In genomic region chr4:153227501-153227900, GRCh38 we compare ENCODE assay signal across 21 cellular contexts. TPM values are rescaled to one million over a fixed set of nuclear protein-coding genes. Genes with fewer than 3 reads are reported as not detected.
DNase-seq lines count a peak whose midpoint lies in the region; ATAC-seq, FAIRE-seq and TF ChIP-seq lines count a peak whose summit lies in the region.
"Had no signal": no experiment of that assay in that cellular context is flagged by ENCODE, and none has a peak within 500 bp of the region (broad histone marks: within the 10 kb centered on the region; RNA-seq: fewer than 3 reads in every experiment).

No MANE protein-coding gene starts in this region.

- no peak overlapping the region for H3K9ac ChIP-seq in neuronal stem cell (ENCODE audit: low read depth, low read length, poor library complexity)
- H3K9ac ChIP-seq: BLaER1 had no signal

- DNase-seq in D721Med (ENCODE audit: insufficient read length, low spot score): no peak
- peak; percentile 63 for DNase-seq in NCI-H82 (lab: John Stamatoyannopoulos, UW)
- DNase-seq in neuronal stem cell (ENCODE audit: low spot score): no peak
- DNase-seq in frontal cortex (ENCODE audit: low spot score in 2 of 2): no peak
- DNase-seq in germinal center (ENCODE audit: low spot score): no peak
- no peak for DNase-seq in activated CD8-positive, alpha-beta T cell treated with anti-CD3 and anti-CD28 coated beads, Interleukin-2, amount 10 ng/mL, durations not matched to agents 7 days and 5 days
- DNase-seq in effector CD4-positive, alpha-beta T cell: no peak
- DNase-seq: CD8-positive, alpha-beta memory T cell; KG1; NCI-H1436; NCI-H1930; NCI-H345; Right ventricle myocardium superior had no signal

- peaks cover 41% of the 10 kb centered on the region for H3K27me3 Mint-ChIP-seq in activated CD8-positive, alpha-beta T cell treated with anti-CD3 and anti-CD28 coated beads, Interleukin-2, amount 10 ng/mL, durations not matched to agents 7 days and 5 days (ENCODE audit: low read depth)

- H3K4me1 ChIP-seq in neuronal stem cell (ENCODE audit: control insufficient read depth in 2 of 2, insufficient read depth in 1 of 2, low read depth in 1 of 2, low read length in 2 of 2): peaks cover 18 to 21% of the 10 kb centered on the region in 2 donors

- peaks cover 8% of the 10 kb centered on the region for H3K36me3 Mint-ChIP-seq in activated CD8-positive, alpha-beta T cell treated with anti-CD3 and anti-CD28 coated beads, Interleukin-2, amount 10 ng/mL, durations not matched to agents 7 days and 5 days (ENCODE audit: low read depth)

- no peak overlapping the region for H2BK5ac ChIP-seq in neuronal stem cell (ENCODE audit: low read length)

- no peak for ATAC-seq in activated CD8-positive, alpha-beta T cell treated with anti-CD3 and anti-CD28 coated beads, Interleukin-2, amount 10 ng/mL, durations not matched to agents 7 days and 5 days
- ATAC-seq: A549, HepG2 had no signal

- no peak overlapping the region for H3K14ac ChIP-seq in neuronal stem cell (ENCODE audit: low read length)

- POLR2A ChIA-PET in activated CD8-positive, alpha-beta T cell treated with anti-CD3 and anti-CD28 coated beads, Interleukin-2, amount 10 ng/mL, durations not matched to agents 7 days and 5 days (lab: Charles Lee): no interaction called here

- no peak overlapping the region for H3K23ac ChIP-seq in neuronal stem cell (ENCODE audit: low read depth, low read length, poor library complexity)

- no peak for TF ChIP-seq CTCF in D721Med (IDR thresholded peaks at IDR 0.05; ENCODE audit: insufficient read depth, missing control alignments)

- no peak overlapping the region for H4K8ac ChIP-seq in neuronal stem cell (ENCODE audit: low read depth, low read length)

- no peak overlapping the region for H2BK15ac ChIP-seq in neuronal stem cell (ENCODE audit: low read length)

- no peak overlapping the region for H2BK120ac ChIP-seq in neuronal stem cell (ENCODE audit: low read depth, low read length)

- FAIRE-seq in D721Med (lab: Jason Lieb, UNC): peak; percentile 25
- no peak for FAIRE-seq in frontal cortex (lab: Jason Lieb, UNC)
- FAIRE-seq: A549, GM12892, GM18507, H1, HepG2 had no signal

- no peak overlapping the region for H3K4me3 ChIP-seq in neuronal stem cell (ENCODE audit: low read length in 2 of 2)
- H3K4me3 ChIP-seq: A549, BLaER1, SK-N-MC had no signal

- no peaks in the 10 kb centered on the region for H3K27me3 ChIP-seq in neuronal stem cell (ENCODE audit: control insufficient read depth in 3 of 3, insufficient read depth in 3 of 3, low read depth in 1 of 3, low read length in 3 of 3)

- no peak overlapping the region for H2AK5ac ChIP-seq in neuronal stem cell (ENCODE audit: low read depth, low read length)

- WGBS in neuronal stem cell (ENCODE audit: extremely low coverage in 2 of 2, insufficient read length in 2 of 2, insufficient replicate concordance in 1 of 2), 2 donors: no CpG with 5 or more reads among the region's 6 CpGs

- no peak overlapping the region for H3K18ac ChIP-seq in neuronal stem cell (ENCODE audit: low read length)

- H2BK12ac ChIP-seq in neuronal stem cell (ENCODE audit: low read length): no peak overlapping the region

- H4K91ac ChIP-seq in neuronal stem cell (ENCODE audit: low read depth, low read length, poor library complexity): no peak overlapping the region

- H3K4me3 Mint-ChIP-seq in activated CD8-positive, alpha-beta T cell treated with anti-CD3 and anti-CD28 coated beads, Interleukin-2, amount 10 ng/mL, durations not matched to agents 7 days and 5 days: no peak overlapping the region

- H3K79me1 ChIP-seq in neuronal stem cell (ENCODE audit: low read depth, low read length): no peaks in the 10 kb centered on the region

- CTCF ChIA-PET in activated CD8-positive, alpha-beta T cell treated with anti-CD3 and anti-CD28 coated beads, Interleukin-2, amount 10 ng/mL, durations not matched to agents 7 days and 5 days (lab: Charles Lee): interaction anchor here (1.9 kb wide), 1 partner anchor 144 kb away, joined by 4 read pairs; no protein-coding TSS in a partner anchor

- peaks cover 28% of the 10 kb centered on the region for H3K4me1 Mint-ChIP-seq in activated CD8-positive, alpha-beta T cell treated with anti-CD3 and anti-CD28 coated beads, Interleukin-2, amount 10 ng/mL, durations not matched to agents 7 days and 5 days (ENCODE audit: low read depth)

- peaks cover 9% of the 10 kb centered on the region for H3K9me3 Mint-ChIP-seq in activated CD8-positive, alpha-beta T cell treated with anti-CD3 and anti-CD28 coated beads, Interleukin-2, amount 10 ng/mL, durations not matched to agents 7 days and 5 days (ENCODE audit: insufficient read depth)

- H3K27ac Mint-ChIP-seq in activated CD8-positive, alpha-beta T cell treated with anti-CD3 and anti-CD28 coated beads, Interleukin-2, amount 10 ng/mL, durations not matched to agents 7 days and 5 days: no peak overlapping the region
- H3K27ac Mint-ChIP-seq: CD8-positive, alpha-beta memory T cell had no signal

- H3K4ac ChIP-seq in neuronal stem cell (ENCODE audit: low read length): no peak overlapping the region

- peaks cover 0 to 34% of the 10 kb centered on the region in 2 donors for H3K9me3 ChIP-seq in neuronal stem cell (replicated peaks in 1 of 2; ENCODE audit: control insufficient read depth in 2 of 2, insufficient read depth in 1 of 2, low read depth in 1 of 2, low read length in 2 of 2)
- H3K9me3 ChIP-seq: A549 had no signal

- peak overlapping the region; percentile 20 for H3K4me2 ChIP-seq in neuronal stem cell (ENCODE audit: insufficient read depth, low read length, poor library complexity, severe bottlenecking)
- H3K4me2 ChIP-seq: A549, BLaER1 had no signal

- H3K36me3 ChIP-seq in neuronal stem cell (replicated peaks in 1 of 2; ENCODE audit: control insufficient read depth in 2 of 2, insufficient read depth in 2 of 2, low read length in 2 of 2): peaks cover 0 to 61% of the 10 kb centered on the region in 2 donors
- H3K36me3 ChIP-seq: BLaER1 had no signal

- no peak overlapping the region for H2AFZ ChIP-seq in neuronal stem cell (ENCODE audit: low read length)

- H3K27ac ChIP-seq in cingulate gyrus (ENCODE audit: low read depth, low read length) (peak overlapping the region; percentile 66), neuronal stem cell (replicated peaks; ENCODE audit: low read length) (no peak overlapping the region)
- H3K27ac ChIP-seq: A549, BLaER1, SK-N-MC had no signal

RNA-seq across cellular contexts. Expression of gene TRIM2, which starts 23.3 kb away (rescaled TPM):
- polyA plus RNA-seq in neuronal stem cell (2013, experiment 1 of 2): 33.1 TPM
- 34.5 TPM for polyA plus RNA-seq in neuronal stem cell (2013, experiment 2 of 2)
- total RNA-seq in frontal cortex: 1,036 TPM
- total RNA-seq in activated CD8-positive, alpha-beta T cell treated with anti-CD3 and anti-CD28 coated beads, Interleukin-2, amount 10 ng/mL, durations not matched to agents 7 days and 5 days: under 1 TPM; 0.13 to 0.18 TPM

Comparison
In these comparisons a context has a peak if more than half of its experiments do, and no peak if none do; other contexts are left out.
1. RNA of gene TRIM2, which starts 23.3 kb away (total RNA-seq): 1,036 TPM in frontal cortex (single experiment); 0.13 to 0.18 TPM in activated CD8-positive, alpha-beta T cell treated with anti-CD3 and anti-CD28 coated beads, Interleukin-2, amount 10 ng/mL, durations not matched to agents 7 days and 5 days; every median in the first group is over 100 times any median in the second.